In the genomic region with DNA sequence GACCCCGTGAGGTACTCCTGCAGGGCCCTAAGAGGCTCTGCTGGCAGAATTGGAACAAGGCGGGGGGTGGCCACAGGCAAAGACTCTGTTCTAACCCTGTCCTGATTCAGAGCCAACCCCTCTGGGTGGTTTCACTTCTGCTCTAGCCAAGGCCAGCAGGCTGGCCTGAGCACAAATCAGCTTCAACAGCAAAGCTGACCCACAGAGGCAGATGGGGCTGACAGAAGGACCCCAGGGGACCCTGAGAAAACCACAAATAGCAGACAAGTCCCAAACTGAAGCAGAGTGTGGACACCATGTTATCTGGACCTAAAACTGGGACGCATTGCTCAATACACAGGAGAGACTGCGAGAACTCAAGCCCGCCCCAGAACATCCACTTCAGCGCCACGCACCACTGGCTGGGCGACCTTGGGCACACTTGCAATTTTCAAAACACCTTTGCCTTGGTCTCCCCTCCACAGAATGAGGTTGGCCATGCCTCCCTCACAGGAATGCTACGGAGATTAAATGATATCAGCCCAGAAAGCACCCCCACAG, we compare ENCODE assay signal across 8 cellular contexts.
DNase-seq lines count a peak whose midpoint lies in the region; ATAC-seq and TF ChIP-seq lines count a peak whose summit lies in the region.

No MANE protein-coding gene starts in this region.

- no peaks in the 10 kb centered on the region for H3F3A ChIP-seq in GM23338 (replicated peaks; ENCODE audit: low read depth)

- intact Hi-C loops in Right ventricle myocardium superior (cut with DNase I): no loop called here

- H3K27me3 Mint-ChIP-seq in WTC11 (ENCODE audit: low read depth): no peaks in the 10 kb centered on the region
- peaks cover 2% of the 10 kb centered on the region for H3K27me3 Mint-ChIP-seq in GM23338 (ENCODE audit: insufficient read depth, low read depth, poor library complexity)

- H3K36me3 Mint-ChIP-seq in WTC11 (no peaks in the 10 kb centered on the region), GM23338 (ENCODE audit: low read depth) (no peaks in the 10 kb centered on the region)

- H3K4me1 ChIP-seq in GM23338 (ENCODE audit: insufficient read depth): no peaks in the 10 kb centered on the region; the same call in 1 of the 2 replicates

- H3K79me2 ChIP-seq in GM23338 (replicated peaks; ENCODE audit: insufficient read depth): no peaks in the 10 kb centered on the region

- peak; percentile 98 for ATAC-seq in GM19438 (IDR thresholded peaks at IDR 0.05; ENCODE audit: low read depth, unreplicated experiment)
- ATAC-seq in HG03159 (IDR thresholded peaks at IDR 0.05; ENCODE audit: unreplicated experiment): peak; percentile 89
- ATAC-seq in Right ventricle myocardium superior (ENCODE audit: poor library complexity): peak; percentile 85
- no peak for ATAC-seq in WTC11
- ATAC-seq in GM23338: no peak

- H3K4me3 Mint-ChIP-seq in WTC11: no peak overlapping the region
- H3K4me3 Mint-ChIP-seq in GM23338: no peak overlapping the region

- H3K4me2 ChIP-seq in GM23338: no peak overlapping the region

- H3K4me1 Mint-ChIP-seq in WTC11: peaks cover 14% of the 10 kb centered on the region
- H3K4me1 Mint-ChIP-seq in GM23338: peaks cover 16% of the 10 kb centered on the region

- POLR2A ChIA-PET in WTC11 (lab: Charles Lee): interaction anchor here (0.6 kb wide), 1 partner anchor 16 kb away, joined by 3 read pairs; no protein-coding TSS in a partner anchor

- no peaks in the 10 kb centered on the region for H3K9me3 Mint-ChIP-seq in WTC11
- no peaks in the 10 kb centered on the region for H3K9me3 Mint-ChIP-seq in GM23338

- no peak overlapping the region for H2AFZ ChIP-seq in GM23338

- H3K4me3 ChIP-seq in GM23338: no peak overlapping the region

- no peak overlapping the region for H3K27ac Mint-ChIP-seq in WTC11
- H3K27ac Mint-ChIP-seq in GM23338: no peak overlapping the region

- no peaks in the 10 kb centered on the region for H3K9me2 ChIP-seq in GM23338 (ENCODE audit: insufficient read depth)

- no peaks in the 10 kb centered on the region for H4K20me1 ChIP-seq in GM23338 (replicated peaks; ENCODE audit: insufficient read depth)

- no peaks in the 10 kb centered on the region for H3K36me3 ChIP-seq in GM23338 (ENCODE audit: insufficient read depth)

- CTCF ChIA-PET in WTC11 (lab: Charles Lee): no interaction called here

- TF ChIP-seq CTCF in 22Rv1 (IDR thresholded peaks at IDR 0.05) (no peak), WTC11 (IDR thresholded peaks at IDR 0.05) (no peak), GM23338 (conservative IDR thresholded peaks at IDR 0.05; ENCODE audit: low read depth in 2 of 2) (no peak)

- H3K27ac ChIP-seq in 22Rv1 (peak overlapping the region; percentile 25; the same call in 1 of the 2 replicates), GM23338 (ENCODE audit: low read depth) (no peak overlapping the region)

- no peaks in the 10 kb centered on the region for H3K27me3 ChIP-seq in GM23338 (ENCODE audit: insufficient read depth)

- peak; percentile 75 for DNase-seq in Right ventricle myocardium superior
- no peak for DNase-seq in cortex of kidney (lab: John Stamatoyannopoulos, UW)
- DNase-seq in HK-2 (ENCODE audit: unreplicated experiment): no peak
- no peak for DNase-seq in WTC11 (ENCODE audit: low spot score)
- DNase-seq in GM23338 (ENCODE audit: low spot score): no peak

TF ChIP-seq in WTC11, 78 proteins besides CTCF, POLR2A, EP300 and RAD21:
- no peak for TF ChIP-seq JUN (CRISPR knock-in tag; IDR thresholded peaks at IDR 0.05)
- TF ChIP-seq CREB1 (CRISPR knock-in tag; IDR thresholded peaks at IDR 0.05): no peak
- TF ChIP-seq PRRX2 (CRISPR knock-in tag; IDR thresholded peaks at IDR 0.05): no peak
- TF ChIP-seq ZNF423 (CRISPR knock-in tag; IDR thresholded peaks at IDR 0.05): no peak
- no peak for TF ChIP-seq ESRRA (CRISPR knock-in tag; IDR thresholded peaks at IDR 0.05; ENCODE audit: borderline replicate concordance)
- no peak for TF ChIP-seq HMGA2 (CRISPR knock-in tag; IDR thresholded peaks at IDR 0.05)

TF ChIP-seq in GM23338, 12 proteins besides CTCF, POLR2A, EP300 and RAD21 (continues in another document):
- TF ChIP-seq POLR2AphosphoS5 (IDR thresholded peaks at IDR 0.05; ENCODE audit: low read depth) (no peak), EZH2phosphoT487 (IDR thresholded peaks at IDR 0.05; ENCODE audit: unreplicated experiment) (no peak), ZNF331 (CRISPR knock-in tag; IDR thresholded peaks at IDR 0.05; ENCODE audit: low read depth) (no peak), CREB1 (CRISPR knock-in tag; IDR thresholded peaks at IDR 0.05; ENCODE audit: low read depth) (no peak)
- TF ChIP-seq, protein P1, sequence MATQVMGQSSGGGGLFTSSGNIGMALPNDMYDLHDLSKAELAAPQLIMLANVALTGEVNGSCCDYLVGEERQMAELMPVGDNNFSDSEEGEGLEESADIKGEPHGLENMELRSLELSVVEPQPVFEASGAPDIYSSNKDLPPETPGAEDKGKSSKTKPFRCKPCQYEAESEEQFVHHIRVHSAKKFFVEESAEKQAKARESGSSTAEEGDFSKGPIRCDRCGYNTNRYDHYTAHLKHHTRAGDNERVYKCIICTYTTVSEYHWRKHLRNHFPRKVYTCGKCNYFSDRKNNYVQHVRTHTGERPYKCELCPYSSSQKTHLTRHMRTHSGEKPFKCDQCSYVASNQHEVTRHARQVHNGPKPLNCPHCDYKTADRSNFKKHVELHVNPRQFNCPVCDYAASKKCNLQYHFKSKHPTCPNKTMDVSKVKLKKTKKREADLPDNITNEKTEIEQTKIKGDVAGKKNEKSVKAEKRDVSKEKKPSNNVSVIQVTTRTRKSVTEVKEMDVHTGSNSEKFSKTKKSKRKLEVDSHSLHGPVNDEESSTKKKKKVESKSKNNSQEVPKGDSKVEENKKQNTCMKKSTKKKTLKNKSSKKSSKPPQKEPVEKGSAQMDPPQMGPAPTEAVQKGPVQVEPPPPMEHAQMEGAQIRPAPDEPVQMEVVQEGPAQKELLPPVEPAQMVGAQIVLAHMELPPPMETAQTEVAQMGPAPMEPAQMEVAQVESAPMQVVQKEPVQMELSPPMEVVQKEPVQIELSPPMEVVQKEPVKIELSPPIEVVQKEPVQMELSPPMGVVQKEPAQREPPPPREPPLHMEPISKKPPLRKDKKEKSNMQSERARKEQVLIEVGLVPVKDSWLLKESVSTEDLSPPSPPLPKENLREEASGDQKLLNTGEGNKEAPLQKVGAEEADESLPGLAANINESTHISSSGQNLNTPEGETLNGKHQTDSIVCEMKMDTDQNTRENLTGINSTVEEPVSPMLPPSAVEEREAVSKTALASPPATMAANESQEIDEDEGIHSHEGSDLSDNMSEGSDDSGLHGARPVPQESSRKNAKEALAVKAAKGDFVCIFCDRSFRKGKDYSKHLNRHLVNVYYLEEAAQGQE (IDR thresholded peaks at IDR 0.05; ENCODE audit: unreplicated experiment): no peak
- TF ChIP-seq, protein P2, sequence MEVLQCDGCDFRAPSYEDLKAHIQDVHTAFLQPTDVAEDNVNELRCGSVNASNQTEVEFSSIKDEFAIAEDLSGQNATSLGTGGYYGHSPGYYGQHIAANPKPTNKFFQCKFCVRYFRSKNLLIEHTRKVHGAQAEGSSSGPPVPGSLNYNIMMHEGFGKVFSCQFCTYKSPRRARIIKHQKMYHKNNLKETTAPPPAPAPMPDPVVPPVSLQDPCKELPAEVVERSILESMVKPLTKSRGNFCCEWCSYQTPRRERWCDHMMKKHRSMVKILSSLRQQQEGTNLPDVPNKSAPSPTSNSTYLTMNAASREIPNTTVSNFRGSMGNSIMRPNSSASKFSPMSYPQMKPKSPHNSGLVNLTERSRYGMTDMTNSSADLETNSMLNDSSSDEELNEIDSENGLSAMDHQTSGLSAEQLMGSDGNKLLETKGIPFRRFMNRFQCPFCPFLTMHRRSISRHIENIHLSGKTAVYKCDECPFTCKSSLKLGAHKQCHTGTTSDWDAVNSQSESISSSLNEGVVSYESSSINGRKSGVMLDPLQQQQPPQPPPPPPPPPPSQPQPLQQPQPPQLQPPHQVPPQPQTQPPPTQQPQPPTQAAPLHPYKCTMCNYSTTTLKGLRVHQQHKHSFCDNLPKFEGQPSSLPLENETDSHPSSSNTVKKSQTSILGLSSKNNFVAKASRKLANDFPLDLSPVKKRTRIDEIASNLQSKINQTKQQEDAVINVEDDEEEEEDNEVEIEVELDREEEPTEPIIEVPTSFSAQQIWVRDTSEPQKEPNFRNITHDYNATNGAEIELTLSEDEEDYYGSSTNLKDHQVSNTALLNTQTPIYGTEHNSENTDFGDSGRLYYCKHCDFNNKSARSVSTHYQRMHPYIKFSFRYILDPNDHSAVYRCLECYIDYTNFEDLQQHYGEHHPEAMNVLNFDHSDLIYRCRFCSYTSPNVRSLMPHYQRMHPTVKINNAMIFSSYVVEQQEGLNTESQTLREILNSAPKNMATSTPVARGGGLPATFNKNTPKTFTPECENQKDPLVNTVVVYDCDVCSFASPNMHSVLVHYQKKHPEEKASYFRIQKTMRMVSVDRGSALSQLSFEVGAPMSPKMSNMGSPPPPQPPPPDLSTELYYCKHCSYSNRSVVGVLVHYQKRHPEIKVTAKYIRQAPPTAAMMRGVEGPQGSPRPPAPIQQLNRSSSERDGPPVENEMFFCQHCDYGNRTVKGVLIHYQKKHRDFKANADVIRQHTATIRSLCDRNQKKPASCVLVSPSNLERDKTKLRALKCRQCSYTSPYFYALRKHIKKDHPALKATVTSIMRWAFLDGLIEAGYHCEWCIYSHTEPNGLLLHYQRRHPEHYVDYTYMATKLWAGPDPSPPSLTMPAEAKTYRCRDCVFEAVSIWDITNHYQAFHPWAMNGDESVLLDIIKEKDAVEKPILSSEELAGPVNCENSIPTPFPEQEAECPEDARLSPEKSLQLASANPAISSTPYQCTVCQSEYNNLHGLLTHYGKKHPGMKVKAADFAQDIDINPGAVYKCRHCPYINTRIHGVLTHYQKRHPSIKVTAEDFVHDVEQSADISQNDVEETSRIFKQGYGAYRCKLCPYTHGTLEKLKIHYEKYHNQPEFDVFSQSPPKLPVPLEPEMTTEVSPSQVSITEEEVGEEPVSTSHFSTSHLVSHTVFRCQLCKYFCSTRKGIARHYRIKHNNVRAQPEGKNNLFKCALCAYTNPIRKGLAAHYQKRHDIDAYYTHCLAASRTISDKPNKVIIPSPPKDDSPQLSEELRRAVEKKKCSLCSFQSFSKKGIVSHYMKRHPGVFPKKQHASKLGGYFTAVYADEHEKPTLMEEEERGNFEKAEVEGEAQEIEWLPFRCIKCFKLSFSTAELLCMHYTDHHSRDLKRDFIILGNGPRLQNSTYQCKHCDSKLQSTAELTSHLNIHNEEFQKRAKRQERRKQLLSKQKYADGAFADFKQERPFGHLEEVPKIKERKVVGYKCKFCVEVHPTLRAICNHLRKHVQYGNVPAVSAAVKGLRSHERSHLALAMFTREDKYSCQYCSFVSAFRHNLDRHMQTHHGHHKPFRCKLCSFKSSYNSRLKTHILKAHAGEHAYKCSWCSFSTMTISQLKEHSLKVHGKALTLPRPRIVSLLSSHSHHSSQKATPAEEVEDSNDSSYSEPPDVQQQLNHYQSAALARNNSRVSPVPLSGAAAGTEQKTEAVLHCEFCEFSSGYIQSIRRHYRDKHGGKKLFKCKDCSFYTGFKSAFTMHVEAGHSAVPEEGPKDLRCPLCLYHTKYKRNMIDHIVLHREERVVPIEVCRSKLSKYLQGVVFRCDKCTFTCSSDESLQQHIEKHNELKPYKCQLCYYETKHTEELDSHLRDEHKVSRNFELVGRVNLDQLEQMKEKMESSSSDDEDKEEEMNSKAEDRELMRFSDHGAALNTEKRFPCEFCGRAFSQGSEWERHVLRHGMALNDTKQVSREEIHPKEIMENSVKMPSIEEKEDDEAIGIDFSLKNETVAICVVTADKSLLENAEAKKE (CRISPR knock-in tag; IDR thresholded peaks at IDR 0.05): no peak

Comparison
In these comparisons a context has a peak if more than half of its experiments do, and no peak if none do; other contexts are left out.
1. ATAC-seq: peak in GM19438 (single experiment), HG03159 (single experiment) and Right ventricle myocardium superior (single experiment); none in WTC11 (single experiment) and GM23338 (single experiment).